ENCODE assay signal across 13 cellular contexts in the genomic region with DNA sequence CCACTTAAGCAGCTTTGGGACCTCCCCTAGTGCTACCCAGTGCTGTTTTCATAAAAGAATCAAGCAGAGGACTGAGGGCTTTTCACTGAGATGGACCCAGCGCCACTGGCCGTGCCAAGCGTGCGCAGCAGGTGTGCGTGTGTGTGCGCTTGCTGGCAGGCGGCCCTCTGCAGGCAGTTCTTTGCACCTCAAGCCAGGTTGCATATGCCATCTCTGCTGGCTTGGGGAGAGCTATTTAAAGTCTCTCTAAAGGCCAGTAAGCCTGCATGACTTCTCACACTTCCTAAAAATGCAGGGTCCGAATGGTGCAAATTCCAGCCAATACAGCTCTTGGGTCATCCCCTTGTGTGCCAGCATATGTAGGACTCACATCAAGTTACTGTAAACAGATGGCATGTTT.
DNase-seq lines count a peak whose midpoint lies in the region; ATAC-seq and TF ChIP-seq lines count a peak whose summit lies in the region.
"Had no signal": no experiment of that assay in that cellular context is flagged by ENCODE, and none has a peak within 500 bp of the region (broad histone marks: within the 10 kb centered on the region; RNA-seq: fewer than 3 reads in every experiment).

No MANE protein-coding gene starts in this region.

- intact Hi-C loops in body of pancreas (cut with DNase I) (loop anchor here (5.0 kb wide), 1 partner anchor 255 kb away; a partner anchor contains a TSS), cardiac septum (cut with DNase I) (loop anchor here (2.0 to 5.0 kb wide), 2 partner anchors 85 to 257 kb away; no protein-coding TSS in a partner anchor)

- TF ChIP-seq POLR2A in body of pancreas (IDR thresholded peaks at IDR 0.05): no peak

- WGBS in body of pancreas, 2 donors: 51 to 62% methylated on average over 8 of the region's 8 CpGs

- no peaks in the 10 kb centered on the region for H3K27me3 ChIP-seq in body of pancreas
- H3K27me3 ChIP-seq: SJCRH30 had no signal

- H3K4me3 ChIP-seq in body of pancreas: no peak overlapping the region
- H3K4me3 ChIP-seq: prostate gland, SJCRH30 had no signal

- DNase-seq in activated gamma-delta T cell (lab: John Stamatoyannopoulos, UW) (peak; percentile 4), activated gamma-delta T cell treated with Interleukin-2 at 50 U/mL for 16 hours (no peak), body of pancreas (peak; percentile 31 to 75 (median 70)), left kidney (ENCODE audit: low read depth, low spot score) (peak; percentile 50), cardiac septum (ENCODE audit: low spot score) (no peak), GM10266 (ENCODE audit: extremely low spot score) (no peak)
- DNase-seq: activated naive CD8-positive, alpha-beta T cell treated with anti-CD3 and anti-CD28 coated beads for 36 hours; NCI-H526 treated with DMSO at 0.1 percent for 48 hours; SJCRH30; stimulated activated CD4-positive, alpha-beta T cell treated with anti-CD3 and anti-CD28 coated beads, Interleukin-1b, Interleukin-23, amount 100 ng/mL, for 48 hours had no signal

- ATAC-seq in body of pancreas: no peak
- no peak for ATAC-seq in HG03280 (IDR thresholded peaks at IDR 0.05; ENCODE audit: unreplicated experiment)
- ATAC-seq in GM19351 (IDR thresholded peaks at IDR 0.05; ENCODE audit: unreplicated experiment): no peak

- no peaks in the 10 kb centered on the region for H3K36me3 ChIP-seq in body of pancreas (replicated peaks in 1 of 2; ENCODE audit: insufficient read depth in 1 of 2, low read depth in 2 of 2)
- H3K36me3 ChIP-seq: prostate gland, SJCRH30 had no signal

- H3K4me1 ChIP-seq in body of pancreas: peaks cover 26% of the 10 kb centered on the region

- peak overlapping the region in 3 of 4 donors; percentile 18 to 75 (median 66) for H3K27ac ChIP-seq in body of pancreas

- H3K9me3 ChIP-seq in body of pancreas: no peaks in the 10 kb centered on the region
- H3K9me3 ChIP-seq: prostate gland, SJCRH30 had no signal

- TF ChIP-seq CTCF in body of pancreas (IDR thresholded peaks at IDR 0.05) (peak in 3 of 7 experiments; percentile 17 to 31 (median 25)), GM10266 (IDR thresholded peaks at IDR 0.05; ENCODE audit: control insufficient read depth, insufficient read depth, low read depth, missing control alignments) (no peak)

Comparison
In these comparisons a context has a peak if more than half of its experiments do, and no peak if none do; other contexts are left out.
1. DNase-seq: peak in activated gamma-delta T cell (single experiment), body of pancreas (4 of 4) and left kidney (single experiment); none in activated gamma-delta T cell treated with Interleukin-2 at 50 U/mL for 16 hours (single experiment), cardiac septum (single experiment) and GM10266 (single experiment).